Comparison of ENCODE assay signal across 8 cellular contexts in genomic region chr10:80202934-80203834, GRCh38. TPM values are rescaled to one million over a fixed set of nuclear protein-coding genes. Genes with fewer than 3 reads are reported as not detected.
DNase-seq lines count a peak whose midpoint lies in the region; ATAC-seq and TF ChIP-seq lines count a peak whose summit lies in the region.

No MANE protein-coding gene starts in this region.

- H3K4me1 ChIP-seq in uterus: peaks cover 5 to 9% of the 10 kb centered on the region in 2 donors

- H3K9me3 ChIP-seq in uterus: no peaks in the 10 kb centered on the region

- H3K27me3 ChIP-seq in uterus: no peaks in the 10 kb centered on the region

- H3K36me3 ChIP-seq in uterus: no peaks in the 10 kb centered on the region

- DNase-seq in ACHN (peak; percentile 91), NCI-H510A (lab: John Stamatoyannopoulos, UW) (peak; percentile 78), activated T-cell treated with anti-CD3 and anti-CD28 coated beads for 1 hour (ENCODE audit: low read depth) (peak; percentile 48), fibroblast of gingiva (ENCODE audit: low read depth) (peak; percentile 86), non-pigmented ciliary epithelial cell (ENCODE audit: low read depth) (peak; percentile 86), uterus (peak; percentile 69 to 75)

- peak; percentile 51 for ATAC-seq in GM18505 (IDR thresholded peaks at IDR 0.05; ENCODE audit: unreplicated experiment)
- ATAC-seq in HG02885 (IDR thresholded peaks at IDR 0.05; ENCODE audit: poor library complexity, unreplicated experiment): peak; percentile 68

- peak overlapping the region; percentile 97 to 99 for H3K27ac ChIP-seq in uterus

- TF ChIP-seq CTCF in uterus (IDR thresholded peaks at IDR 0.05): no peak

- peak; percentile 37 for TF ChIP-seq POLR2A in GM18505 (IDR thresholded peaks at IDR 0.05; ENCODE audit: borderline replicate concordance, extremely low read depth, insufficient read depth, insufficient read length)
- peak in 1 of 2 donors; percentile 8 for TF ChIP-seq POLR2A in uterus (IDR thresholded peaks at IDR 0.05)

- intact Hi-C loops in uterus (cut with DNase I; ENCODE audit: low total_unique reads): no loop called here

- peak overlapping the region in 1 of 2 donors; percentile 93 for H3K4me3 ChIP-seq in uterus

- in situ Hi-C loops in ACHN (cut with HindIII; ENCODE audit: low pct_ligation_motif_present, low pct_unique_long_range_greater_than_20kb, low sequenced_read_pairs): no loop called here

RNA-seq across cellular contexts. Expression of gene ANXA11, which starts 2.2 kb away (rescaled TPM):
- total RNA-seq in uterus: 100 to 1,000 TPM in 1 of 4 donors, 10 to 100 TPM in 3; 15.6 to 157 (median 47.2) TPM
